ENCODE assay signal across 30 cellular contexts in the genomic region with DNA sequence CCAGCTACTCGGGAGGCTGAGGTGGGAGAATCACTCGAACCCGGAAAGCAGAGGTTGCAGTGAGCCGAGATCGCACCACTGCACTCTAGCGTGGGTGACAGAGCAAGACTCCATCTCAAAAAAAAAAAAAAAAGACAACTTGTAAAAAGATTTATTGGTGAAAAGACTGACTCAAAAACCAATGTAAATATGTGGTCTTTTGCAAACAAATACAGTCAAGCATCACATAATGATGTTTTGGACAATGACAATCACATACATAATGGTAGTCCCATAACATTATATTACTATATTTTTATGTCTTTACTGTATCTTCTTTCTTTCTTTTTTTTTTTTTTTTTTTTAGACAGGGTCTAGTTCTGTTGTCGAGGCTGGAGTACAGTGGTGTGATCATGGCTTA.
"Had no signal": no experiment of that assay in that cellular context is flagged by ENCODE, and none has a peak within 500 bp of the region (broad histone marks: within the 10 kb centered on the region; RNA-seq: fewer than 3 reads in every experiment).

No MANE protein-coding gene starts in this region.

- DNase-seq: activated CD4-positive, alpha-beta T cell treated with anti-CD3 and anti-CD28 coated beads for 1 hour; activated CD4-positive, alpha-beta T cell treated with anti-CD3 and anti-CD28 coated beads, Interleukin-2, amount 50 U/mL, for 1 hour; activated CD8-positive, alpha-beta T cell treated with anti-CD3 and anti-CD28 coated beads for 36 hours; activated effector memory CD4-positive, alpha-beta T cell treated with anti-CD3 and anti-CD28 coated beads, Interleukin-2, amount 50 U/mL, for 16 hours; activated naive CD4-positive, alpha-beta T cell treated with anti-CD3 and anti-CD28 coated beads, Interleukin-2, amount 50 U/mL, for 16 hours; effector memory CD8-positive, alpha-beta T cell; erythroblast; islet precursor cell; left ventricle myocardium inferior; mesendoderm; nephron progenitor cell; ovary; stimulated activated CD4-positive, alpha-beta T cell treated with anti-CD3 and anti-CD28 coated beads, Interleukin-12 subunit alpha, Interleukin-12 subunit beta, amount 100 ng/mL, for 4 hours; stimulated activated CD4-positive, alpha-beta T cell treated with anti-CD3 and anti-CD28 coated beads, Interleukin-4, amount 100 ng/mL, for 1 hour; stomach; T-helper 2 cell; thyroid gland; upper lobe of left lung had no signal

- H3K9me3 ChIP-seq: ascending aorta, gastroesophageal sphincter, left ventricle myocardium inferior, ovary, stomach, thyroid gland, upper lobe of left lung, vagina had no signal

- H3K36me3 ChIP-seq: ascending aorta, cardiac muscle cell, gastroesophageal sphincter, left ventricle myocardium inferior, ovary, thyroid gland, upper lobe of left lung, vagina had no signal

- H3K4me1 ChIP-seq: thyroid gland, vagina had no signal

- H3K27me3 ChIP-seq: ascending aorta, cardiac muscle cell, gastroesophageal sphincter, hepatocyte, ovary, stomach, thyroid gland, upper lobe of left lung, vagina had no signal

- H3K27ac Mint-ChIP-seq: activated T-helper 1 cell treated with anti-CD3 and anti-CD28 coated beads, Interleukin-12 subunit alpha, Interleukin-12 subunit beta, Interleukin-2, Interleukin-4 antibody, amounts not matched to agents 30 ng/mL and 10 ng/mL and 1 ng/mL, durations not matched to agents 14 hours and 24 hours and 36 hours; brain; effector memory CD8-positive, alpha-beta T cell; nephron progenitor cell had no signal

- H3K4me2 ChIP-seq: hepatocyte had no signal

- H3K9me3 Mint-ChIP-seq: activated CD8-positive, alpha-beta T cell treated with anti-CD3 and anti-CD28 coated beads for 36 hours; activated T-helper 1 cell treated with anti-CD3 and anti-CD28 coated beads, Interleukin-12 subunit alpha, Interleukin-12 subunit beta, Interleukin-2, Interleukin-4 antibody, amounts not matched to agents 30 ng/mL and 10 ng/mL and 1 ng/mL, durations not matched to agents 14 hours and 24 hours and 36 hours; brain; effector memory CD8-positive, alpha-beta T cell; nephron progenitor cell had no signal

- H3K27ac ChIP-seq: ascending aorta, cardiac muscle cell, coronary artery, gastroesophageal sphincter, hepatocyte, left ventricle myocardium inferior, ovary, skin epidermis, stomach, thyroid gland, vagina had no signal

- ATAC-seq: activated CD8-positive, alpha-beta T cell treated with anti-CD3 and anti-CD28 coated beads for 36 hours; effector memory CD8-positive, alpha-beta T cell; gastroesophageal sphincter; sciatic nerve had no signal

- H2AFZ ChIP-seq: hepatocyte had no signal

- H3K4me3 Mint-ChIP-seq: activated CD8-positive, alpha-beta T cell treated with anti-CD3 and anti-CD28 coated beads for 36 hours; activated T-helper 1 cell treated with anti-CD3 and anti-CD28 coated beads, Interleukin-12 subunit alpha, Interleukin-12 subunit beta, Interleukin-2, Interleukin-4 antibody, amounts not matched to agents 30 ng/mL and 10 ng/mL and 1 ng/mL, durations not matched to agents 14 hours and 24 hours and 36 hours; brain; nephron progenitor cell had no signal

- H3K4me3 ChIP-seq: ascending aorta, cardiac muscle cell, coronary artery, gastroesophageal sphincter, hepatocyte, left ventricle myocardium inferior, lung, ovary, skin epidermis, stomach, thyroid gland, upper lobe of left lung, vagina had no signal

- H3K4me1 Mint-ChIP-seq: nephron progenitor cell had no signal

- H3K27me3 Mint-ChIP-seq: activated CD8-positive, alpha-beta T cell treated with anti-CD3 and anti-CD28 coated beads for 36 hours; brain; effector memory CD8-positive, alpha-beta T cell; progenitor cell of endocrine pancreas had no signal
